ENCODE assay signal across 10 cellular contexts in the genomic region with DNA sequence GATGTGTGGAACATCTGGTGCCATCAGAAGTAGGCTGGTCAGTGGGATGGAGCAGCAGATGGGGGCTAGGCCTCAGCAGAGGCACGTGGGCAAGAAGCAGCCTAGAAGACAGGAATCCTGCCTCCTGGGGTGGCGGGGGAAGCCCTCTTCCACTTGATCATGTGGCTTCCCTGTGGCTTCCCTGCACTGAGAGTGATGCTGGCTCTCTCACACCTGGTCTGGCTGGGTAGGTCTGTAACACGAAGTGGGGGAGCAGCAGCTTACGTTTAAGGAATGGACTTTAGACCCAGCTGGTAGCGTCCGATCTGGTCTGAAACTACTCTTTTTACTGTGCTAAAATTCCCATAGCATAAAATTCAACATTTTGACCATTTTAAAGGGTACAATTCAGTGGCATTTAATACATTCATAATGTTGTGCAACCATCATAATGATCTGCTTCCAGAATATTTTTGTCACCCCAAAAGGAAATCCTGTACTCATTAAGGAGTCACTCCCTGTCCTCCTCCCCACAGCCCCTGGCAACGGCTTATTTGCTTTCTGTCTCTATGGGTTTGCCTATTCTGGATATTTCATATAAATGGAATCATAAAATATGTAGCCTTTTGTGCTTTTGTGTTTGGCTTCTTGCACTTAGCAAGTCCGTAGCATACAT. TPM values are rescaled to one million over a fixed set of nuclear protein-coding genes. Genes with fewer than 3 reads are reported as not detected.
A peak's percentile ranks its signal among the peaks of the same experiment; 100 is the strongest.
DNase-seq lines count a peak whose midpoint lies in the region; ATAC-seq and TF ChIP-seq lines count a peak whose summit lies in the region.
"Had no signal": no experiment of that assay in that cellular context is flagged by ENCODE, and none has a peak within 500 bp of the region (broad histone marks: within the 10 kb centered on the region; RNA-seq: fewer than 3 reads in every experiment).

No MANE protein-coding gene starts in this region.

- no peak overlapping the region for H3K4me3 Mint-ChIP-seq in naive thymus-derived CD4-positive, alpha-beta T cell

- peak; percentile 68 for ATAC-seq in GM19438 (IDR thresholded peaks at IDR 0.05; ENCODE audit: low read depth, unreplicated experiment)
- peak; percentile 62 for ATAC-seq in HG03045 (IDR thresholded peaks at IDR 0.05; ENCODE audit: unreplicated experiment)
- ATAC-seq in naive thymus-derived CD4-positive, alpha-beta T cell = no peak

- no peaks in the 10 kb centered on the region for H3K36me3 Mint-ChIP-seq in naive thymus-derived CD4-positive, alpha-beta T cell

- POLR2A ChIA-PET in naive thymus-derived CD4-positive, alpha-beta T cell (lab: Charles Lee) = no interaction called here

- H3K9me3 Mint-ChIP-seq in naive thymus-derived CD4-positive, alpha-beta T cell = no peaks in the 10 kb centered on the region

- no peaks in the 10 kb centered on the region for H3K36me3 ChIP-seq in naive thymus-derived CD4-positive, alpha-beta T cell (ENCODE audit: control insufficient read depth in 2 of 3, insufficient read depth in 3 of 3, low read length in 3 of 3)

- peaks cover 4 to 27% (median 16%) of the 10 kb centered on the region in 5 donors for H3K27me3 Mint-ChIP-seq in naive thymus-derived CD4-positive, alpha-beta T cell

- DNase-seq in GM12864 (ENCODE audit: low read depth) (peak; percentile 52), caudate nucleus (lab: John Stamatoyannopoulos, UW) (no peak), hepatic stellate cell (ENCODE audit: low spot score) (no peak), SIG-M5 (lab: John Stamatoyannopoulos, UW) (no peak), NOMO-1 treated with dmso at 0.1 percent for 144 hours (lab: John Stamatoyannopoulos, UW; ENCODE audit: unreplicated experiment) (no peak)
- DNase-seq in naive thymus-derived CD4-positive, alpha-beta T cell = no peak

- CTCF ChIA-PET in naive thymus-derived CD4-positive, alpha-beta T cell (lab: Charles Lee) = interaction anchor here (1.1 kb wide), 1 partner anchor 29 kb away, joined by 3 read pairs; no protein-coding TSS in a partner anchor

- no peaks in the 10 kb centered on the region for H3K4me1 ChIP-seq in naive thymus-derived CD4-positive, alpha-beta T cell (ENCODE audit: control insufficient read depth in 2 of 2, insufficient read depth in 2 of 2, low read length in 2 of 2)

- intact Hi-C loops in naive thymus-derived CD4-positive, alpha-beta T cell (cut with micrococcal nuclease) = no loop called here

- H3K27me3 ChIP-seq in naive thymus-derived CD4-positive, alpha-beta T cell (ENCODE audit: control insufficient read depth in 2 of 2, insufficient read depth in 2 of 2, low read length in 2 of 2) = no peaks in the 10 kb centered on the region

- no peak for TF ChIP-seq CTCF in GM12864 (IDR thresholded peaks at IDR 0.05; ENCODE audit: low read depth, low read length, missing control alignments)

- peak overlapping the region; percentile 36 for H3K27ac ChIP-seq in caudate nucleus (ENCODE audit: low read depth, low read length)
- no peak overlapping the region for H3K27ac ChIP-seq in naive thymus-derived CD4-positive, alpha-beta T cell (ENCODE audit: low read depth, low read length)
- H3K27ac ChIP-seq: skin epidermis had no signal

- no peaks in the 10 kb centered on the region for H3K9me3 ChIP-seq in naive thymus-derived CD4-positive, alpha-beta T cell (ENCODE audit: control insufficient read depth in 2 of 3, low read length in 3 of 3)

- H3K4me1 Mint-ChIP-seq in naive thymus-derived CD4-positive, alpha-beta T cell = peaks cover 0 to 23% (median 0%) of the 10 kb centered on the region in 7 donors

- H3K4me3 ChIP-seq in GM12864 (ENCODE audit: low read depth, low read length) = no peak overlapping the region
- H3K4me3 ChIP-seq in naive thymus-derived CD4-positive, alpha-beta T cell (ENCODE audit: low read length) = no peak overlapping the region
- H3K4me3 ChIP-seq: skin epidermis had no signal

- no peak overlapping the region for H3K27ac Mint-ChIP-seq in naive thymus-derived CD4-positive, alpha-beta T cell

RNA-seq across cellular contexts. Expression of a gene that starts 21.7 kb away (rescaled TPM):
- total RNA-seq in naive thymus-derived CD4-positive, alpha-beta T cell = not detected
- polyA plus RNA-seq in naive thymus-derived CD4-positive, alpha-beta T cell = not detected
- polyA plus RNA-seq: BJ had no signal

RNA-seq across cellular contexts. Expression of a gene that starts 43.9 kb away (rescaled TPM):
- total RNA-seq in naive thymus-derived CD4-positive, alpha-beta T cell = 1 to 10 TPM; 1.5 to 5.8 (median 4.5) TPM
- 1 to 10 TPM; 2.0 to 2.6 TPM for polyA plus RNA-seq in naive thymus-derived CD4-positive, alpha-beta T cell
